Comparison of ENCODE assay signal across 20 cellular contexts in the genomic region with DNA sequence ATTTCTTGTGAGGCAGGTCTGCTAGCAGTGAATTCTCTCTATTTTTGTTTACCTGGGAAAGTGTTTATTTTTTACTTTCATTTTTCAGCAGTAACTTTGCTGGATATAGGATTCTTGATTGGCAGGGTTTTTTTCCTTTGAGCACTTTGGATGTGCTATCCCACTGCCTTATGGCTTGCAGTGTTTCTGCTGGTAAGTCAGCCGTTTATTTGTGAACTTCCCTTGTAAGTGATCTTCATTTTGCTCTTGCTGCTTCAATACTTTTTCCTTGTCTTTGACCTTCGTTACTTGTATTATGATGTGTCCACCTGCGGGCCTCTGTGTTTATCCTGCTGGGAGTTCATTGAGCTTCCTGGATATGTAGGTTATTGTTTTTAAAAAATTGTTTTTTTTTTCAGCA. TPM values are rescaled to one million over a fixed set of nuclear protein-coding genes. Genes with fewer than 3 reads are reported as not detected.
DNase-seq lines count a peak whose midpoint lies in the region; TF ChIP-seq lines count a peak whose summit lies in the region.
"Had no signal": no experiment of that assay in that cellular context is flagged by ENCODE, and none has a peak within 500 bp of the region (broad histone marks: within the 10 kb centered on the region; RNA-seq: fewer than 3 reads in every experiment).

No MANE protein-coding gene starts in this region.

- H3K36me3 ChIP-seq in mammary epithelial cell (ENCODE audit: insufficient read depth, low read length) (peaks cover under 1% of the 10 kb centered on the region), adipocyte (ENCODE audit: control insufficient read depth, insufficient read depth, low read length, severe bottlenecking) (no peaks in the 10 kb centered on the region)
- H3K36me3 ChIP-seq: SJSA1 had no signal

- H3K9me3 ChIP-seq in mammary epithelial cell (replicated peaks; ENCODE audit: insufficient read depth, low read length) = peaks cover 70% of the 10 kb centered on the region
- peaks cover 63% of the 10 kb centered on the region for H3K9me3 ChIP-seq in adipocyte (ENCODE audit: control insufficient read depth, low read length)

- BruUV-seq in mammary epithelial cell (replicated peaks; lab: Mats Ljungman, UMichigan) = TSS peak; percentile 4
- BruUV-seq in MCF 10A (replicated peaks; lab: Mats Ljungman, UMichigan) = no TSS peak

- H3K36me3 Mint-ChIP-seq in MCF 10A (ENCODE audit: insufficient read depth, unreplicated experiment) = peaks cover 22% of the 10 kb centered on the region
- H3K36me3 Mint-ChIP-seq in chondrocyte (ENCODE audit: low read depth) = peaks cover 47% of the 10 kb centered on the region

- in situ Hi-C loops in mammary epithelial cell (cut with MboI; ENCODE audit: low sequenced_read_pairs in 2 of 2) = no loop called here

- DNase-seq in mammary epithelial cell (no peak), MCF 10A (ENCODE audit: unreplicated experiment) (no peak), LHCN-M2 (ENCODE audit: low read depth) (peak; percentile 5), adipocyte (ENCODE audit: low read depth) (no peak), chondrocyte (ENCODE audit: low spot score) (no peak), HuH-7.5 (ENCODE audit: low spot score) (no peak)
- DNase-seq in activated CD4-positive, alpha-beta T cell treated with anti-CD3 and anti-CD28 coated beads for 48 hours = no peak
- DNase-seq: HCEC 1CT, NCI-H1105 treated with DMSO at 0.1 percent for 48 hours, NCI-H2029 treated with DMSO at 0.1 percent for 48 hours, NCI-H2171, NCI-H345, NCI-H524, NCI-H774 had no signal

- no peak for TF ChIP-seq CTCF in mammary epithelial cell (conservative IDR thresholded peaks at IDR 0.05 in 1 of 2, IDR thresholded peaks at IDR 0.05 in 1 of 2; ENCODE audit: extremely low read depth in 1 of 2, insufficient read depth in 1 of 2, low read depth in 1 of 2, low read length in 2 of 2)
- no peak for TF ChIP-seq CTCF in MCF 10A (IDR thresholded peaks at IDR 0.05; ENCODE audit: unreplicated experiment)
- no peak for TF ChIP-seq CTCF in chondrocyte (IDR thresholded peaks at IDR 0.05)

- H4K20me1 ChIP-seq in mammary epithelial cell (ENCODE audit: insufficient read depth, low read length) = no peaks in the 10 kb centered on the region

- H3K27me3 ChIP-seq in mammary epithelial cell (ENCODE audit: insufficient read depth, low read length) (no peaks in the 10 kb centered on the region), adipocyte (replicated peaks; ENCODE audit: control insufficient read depth, insufficient read depth, low read length) (no peaks in the 10 kb centered on the region)
- H3K27me3 ChIP-seq: SJSA1 had no signal

- H3K4me1 ChIP-seq in mammary epithelial cell (ENCODE audit: insufficient read depth, low read length) (no peaks in the 10 kb centered on the region), adipocyte (ENCODE audit: control insufficient read depth, insufficient read depth, low read length) (no peaks in the 10 kb centered on the region)
- H3K4me1 ChIP-seq: A549, SJSA1 had no signal

- dilution Hi-C loops in mammary epithelial cell (cut with HindIII; ENCODE audit: low sequenced_read_pairs) = no loop called here

- no peaks in the 10 kb centered on the region for H3K27me3 Mint-ChIP-seq in MCF 10A (ENCODE audit: insufficient read depth, unreplicated experiment)
- H3K27me3 Mint-ChIP-seq in chondrocyte (ENCODE audit: low read depth) = no peaks in the 10 kb centered on the region
- H3K27me3 Mint-ChIP-seq: B cell had no signal

- H3K4me3 ChIP-seq in mammary epithelial cell (replicated peaks in 1 of 3; ENCODE audit: insufficient read depth in 1 of 3, low read depth in 2 of 3, low read length in 3 of 3) (no peak overlapping the region), adipocyte (ENCODE audit: low read length) (peak overlapping the region; percentile 13)
- H3K4me3 ChIP-seq: A549, GM23338, SJSA1 had no signal

- H3K9me3 Mint-ChIP-seq in MCF 10A (ENCODE audit: unreplicated experiment) (peaks cover 57% of the 10 kb centered on the region), chondrocyte (ENCODE audit: low read depth) (peaks cover 66% of the 10 kb centered on the region)

- H3K4me2 ChIP-seq in mammary epithelial cell (ENCODE audit: insufficient read depth, low read depth, low read length) = no peak overlapping the region
- H3K4me2 ChIP-seq: A549, GM23338 had no signal

- no peak overlapping the region for H3K27ac ChIP-seq in mammary epithelial cell (ENCODE audit: insufficient read depth, low read depth, low read length)
- H3K27ac ChIP-seq: A549, SJSA1 had no signal

- POLR2A ChIA-PET in MCF 10A (lab: Yijun Ruan, JAX) = interaction anchor here (0.7 kb wide), 1 partner anchor 8 kb away, joined by 3 read pairs; no protein-coding TSS in a partner anchor

- 93% methylated on average over 3 of the region's 3 CpGs for WGBS in mammary epithelial cell (ENCODE audit: low coverage, missing lambda C conversion rate)

- no peak overlapping the region for H2AFZ ChIP-seq in mammary epithelial cell (ENCODE audit: low read depth, low read length)
- H2AFZ ChIP-seq: GM23338 had no signal

- H3K4me1 Mint-ChIP-seq in MCF 10A (ENCODE audit: insufficient read depth, unreplicated experiment) (no peaks in the 10 kb centered on the region), chondrocyte (ENCODE audit: low read depth) (no peaks in the 10 kb centered on the region)
- H3K4me1 Mint-ChIP-seq: B cell, CD14-positive monocyte, GM23338 had no signal

- H3K4me3 Mint-ChIP-seq in MCF 10A (ENCODE audit: unreplicated experiment) (no peak overlapping the region), chondrocyte (ENCODE audit: unreplicated experiment) (no peak overlapping the region)
- H3K4me3 Mint-ChIP-seq: B cell; CD14-positive monocyte; GM23338; T-helper 1 cell treated with Interleukin-12 subunit alpha and Interleukin-12 subunit beta and Interleukin-4 antibody, amounts not matched to agents 30 μg/mL and 1 μg/mL, for 36 hours had no signal

- H3K27ac Mint-ChIP-seq in MCF 10A (ENCODE audit: low read depth, unreplicated experiment) (no peak overlapping the region), chondrocyte (ENCODE audit: unreplicated experiment) (no peak overlapping the region)
- H3K27ac Mint-ChIP-seq: B cell; CD14-positive monocyte; GM23338; T-helper 1 cell treated with Interleukin-12 subunit alpha and Interleukin-12 subunit beta and Interleukin-4 antibody, amounts not matched to agents 30 μg/mL and 1 μg/mL, for 36 hours had no signal

- intact Hi-C loops in mammary epithelial cell (cut with micrococcal nuclease) (no loop called here), MCF 10A (cut with micrococcal nuclease) (no loop called here)

- CTCF ChIA-PET in mammary epithelial cell (lab: Charles Lee; ENCODE audit: low non-redundant PET) = no interaction called here
- CTCF ChIA-PET in MCF 10A (lab: Yijun Ruan, JAX) = interaction anchor here (1.4 kb wide), 1 partner anchor 8 kb away, joined by 5 read pairs; no protein-coding TSS in a partner anchor

- no peaks in the 10 kb centered on the region for H3K79me2 ChIP-seq in mammary epithelial cell (ENCODE audit: insufficient read depth, low read length)

- H3K9ac ChIP-seq in mammary epithelial cell (ENCODE audit: insufficient read depth, low read length) (no peak overlapping the region), adipocyte (ENCODE audit: low read length) (no peak overlapping the region)

RNA-seq across cellular contexts. Expression of gene SLC66A2, which starts 54.7 kb away (rescaled TPM):
- total RNA-seq in mammary epithelial cell = 10 to 100 TPM; 40.0 to 42.7 TPM
- 28.8 TPM for polyA plus RNA-seq in mammary epithelial cell
- polyA minus RNA-seq in mammary epithelial cell = 40.9 TPM
- 21.7 and 24.5 TPM in 2 replicates for total RNA-seq in MCF 10A (2022)
- total RNA-seq in LHCN-M2 (2014; rRNA removed) = 45.2 and 53.3 TPM in 2 replicates
- 27.0 TPM for polyA plus RNA-seq in LHCN-M2 (2012)
- 27.6 to 32.1 TPM (median 29.1 TPM) in 3 replicates for total RNA-seq in chondrocyte
